1 cellular context compared by ENCODE assay signal in the genomic region with DNA sequence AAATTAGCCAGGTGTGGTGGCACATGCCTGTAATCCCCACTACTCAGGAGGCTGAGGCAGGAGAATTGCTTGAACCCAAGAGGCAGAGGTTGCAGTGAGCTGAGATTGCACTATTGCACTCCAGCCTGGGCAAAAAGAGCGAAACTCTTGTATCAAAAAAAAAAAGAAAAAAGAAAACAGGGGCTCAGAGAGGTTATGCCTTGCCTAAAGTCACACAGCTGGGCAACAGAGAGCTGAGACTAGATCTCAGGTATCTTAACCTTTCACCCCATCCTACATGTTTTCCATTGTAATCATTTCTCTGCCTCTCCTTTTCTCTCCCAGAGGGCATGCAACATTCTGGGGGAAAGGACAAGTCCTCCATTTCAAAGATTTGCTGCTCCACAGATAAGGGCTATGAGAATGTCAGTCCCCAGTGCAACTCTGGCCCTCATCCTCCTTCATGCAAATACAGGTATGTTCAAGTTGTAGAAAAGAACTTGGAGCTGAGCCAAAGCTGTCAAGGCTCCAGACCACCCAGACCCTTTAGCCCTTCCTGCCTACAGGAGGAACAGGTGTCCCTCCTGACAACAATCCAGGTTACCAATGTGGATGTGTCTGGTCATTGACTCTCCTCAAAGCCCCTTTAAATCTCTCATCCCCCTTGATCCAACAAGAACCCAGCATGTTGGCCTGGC.
TF ChIP-seq lines count a peak whose summit lies in the region.

No MANE protein-coding gene starts in this region.

TF ChIP-seq in GM23338, 12 proteins besides CTCF, POLR2A, EP300 and RAD21:
- TF ChIP-seq, protein P1, sequence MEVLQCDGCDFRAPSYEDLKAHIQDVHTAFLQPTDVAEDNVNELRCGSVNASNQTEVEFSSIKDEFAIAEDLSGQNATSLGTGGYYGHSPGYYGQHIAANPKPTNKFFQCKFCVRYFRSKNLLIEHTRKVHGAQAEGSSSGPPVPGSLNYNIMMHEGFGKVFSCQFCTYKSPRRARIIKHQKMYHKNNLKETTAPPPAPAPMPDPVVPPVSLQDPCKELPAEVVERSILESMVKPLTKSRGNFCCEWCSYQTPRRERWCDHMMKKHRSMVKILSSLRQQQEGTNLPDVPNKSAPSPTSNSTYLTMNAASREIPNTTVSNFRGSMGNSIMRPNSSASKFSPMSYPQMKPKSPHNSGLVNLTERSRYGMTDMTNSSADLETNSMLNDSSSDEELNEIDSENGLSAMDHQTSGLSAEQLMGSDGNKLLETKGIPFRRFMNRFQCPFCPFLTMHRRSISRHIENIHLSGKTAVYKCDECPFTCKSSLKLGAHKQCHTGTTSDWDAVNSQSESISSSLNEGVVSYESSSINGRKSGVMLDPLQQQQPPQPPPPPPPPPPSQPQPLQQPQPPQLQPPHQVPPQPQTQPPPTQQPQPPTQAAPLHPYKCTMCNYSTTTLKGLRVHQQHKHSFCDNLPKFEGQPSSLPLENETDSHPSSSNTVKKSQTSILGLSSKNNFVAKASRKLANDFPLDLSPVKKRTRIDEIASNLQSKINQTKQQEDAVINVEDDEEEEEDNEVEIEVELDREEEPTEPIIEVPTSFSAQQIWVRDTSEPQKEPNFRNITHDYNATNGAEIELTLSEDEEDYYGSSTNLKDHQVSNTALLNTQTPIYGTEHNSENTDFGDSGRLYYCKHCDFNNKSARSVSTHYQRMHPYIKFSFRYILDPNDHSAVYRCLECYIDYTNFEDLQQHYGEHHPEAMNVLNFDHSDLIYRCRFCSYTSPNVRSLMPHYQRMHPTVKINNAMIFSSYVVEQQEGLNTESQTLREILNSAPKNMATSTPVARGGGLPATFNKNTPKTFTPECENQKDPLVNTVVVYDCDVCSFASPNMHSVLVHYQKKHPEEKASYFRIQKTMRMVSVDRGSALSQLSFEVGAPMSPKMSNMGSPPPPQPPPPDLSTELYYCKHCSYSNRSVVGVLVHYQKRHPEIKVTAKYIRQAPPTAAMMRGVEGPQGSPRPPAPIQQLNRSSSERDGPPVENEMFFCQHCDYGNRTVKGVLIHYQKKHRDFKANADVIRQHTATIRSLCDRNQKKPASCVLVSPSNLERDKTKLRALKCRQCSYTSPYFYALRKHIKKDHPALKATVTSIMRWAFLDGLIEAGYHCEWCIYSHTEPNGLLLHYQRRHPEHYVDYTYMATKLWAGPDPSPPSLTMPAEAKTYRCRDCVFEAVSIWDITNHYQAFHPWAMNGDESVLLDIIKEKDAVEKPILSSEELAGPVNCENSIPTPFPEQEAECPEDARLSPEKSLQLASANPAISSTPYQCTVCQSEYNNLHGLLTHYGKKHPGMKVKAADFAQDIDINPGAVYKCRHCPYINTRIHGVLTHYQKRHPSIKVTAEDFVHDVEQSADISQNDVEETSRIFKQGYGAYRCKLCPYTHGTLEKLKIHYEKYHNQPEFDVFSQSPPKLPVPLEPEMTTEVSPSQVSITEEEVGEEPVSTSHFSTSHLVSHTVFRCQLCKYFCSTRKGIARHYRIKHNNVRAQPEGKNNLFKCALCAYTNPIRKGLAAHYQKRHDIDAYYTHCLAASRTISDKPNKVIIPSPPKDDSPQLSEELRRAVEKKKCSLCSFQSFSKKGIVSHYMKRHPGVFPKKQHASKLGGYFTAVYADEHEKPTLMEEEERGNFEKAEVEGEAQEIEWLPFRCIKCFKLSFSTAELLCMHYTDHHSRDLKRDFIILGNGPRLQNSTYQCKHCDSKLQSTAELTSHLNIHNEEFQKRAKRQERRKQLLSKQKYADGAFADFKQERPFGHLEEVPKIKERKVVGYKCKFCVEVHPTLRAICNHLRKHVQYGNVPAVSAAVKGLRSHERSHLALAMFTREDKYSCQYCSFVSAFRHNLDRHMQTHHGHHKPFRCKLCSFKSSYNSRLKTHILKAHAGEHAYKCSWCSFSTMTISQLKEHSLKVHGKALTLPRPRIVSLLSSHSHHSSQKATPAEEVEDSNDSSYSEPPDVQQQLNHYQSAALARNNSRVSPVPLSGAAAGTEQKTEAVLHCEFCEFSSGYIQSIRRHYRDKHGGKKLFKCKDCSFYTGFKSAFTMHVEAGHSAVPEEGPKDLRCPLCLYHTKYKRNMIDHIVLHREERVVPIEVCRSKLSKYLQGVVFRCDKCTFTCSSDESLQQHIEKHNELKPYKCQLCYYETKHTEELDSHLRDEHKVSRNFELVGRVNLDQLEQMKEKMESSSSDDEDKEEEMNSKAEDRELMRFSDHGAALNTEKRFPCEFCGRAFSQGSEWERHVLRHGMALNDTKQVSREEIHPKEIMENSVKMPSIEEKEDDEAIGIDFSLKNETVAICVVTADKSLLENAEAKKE (CRISPR knock-in tag; IDR thresholded peaks at IDR 0.05): no peak
- TF ChIP-seq EZH2phosphoT487 (IDR thresholded peaks at IDR 0.05; ENCODE audit: unreplicated experiment) (no peak), STAT1 (IDR thresholded peaks at IDR 0.05; ENCODE audit: unreplicated experiment) (no peak), NANOG (IDR thresholded peaks at IDR 0.05; ENCODE audit: borderline replicate concordance) (no peak), JUNB (IDR thresholded peaks at IDR 0.05; ENCODE audit: unreplicated experiment) (no peak), EZH2 (IDR thresholded peaks at IDR 0.05; ENCODE audit: low read depth, unreplicated experiment) (no peak), POLR2AphosphoS5 (IDR thresholded peaks at IDR 0.05; ENCODE audit: low read depth) (no peak), CREB1 (CRISPR knock-in tag; IDR thresholded peaks at IDR 0.05; ENCODE audit: low read depth) (no peak), ZNF114 (CRISPR knock-in tag; IDR thresholded peaks at IDR 0.05) (no peak), ZNF331 (CRISPR knock-in tag; IDR thresholded peaks at IDR 0.05; ENCODE audit: low read depth) (no peak)
- TF ChIP-seq, protein P2, sequence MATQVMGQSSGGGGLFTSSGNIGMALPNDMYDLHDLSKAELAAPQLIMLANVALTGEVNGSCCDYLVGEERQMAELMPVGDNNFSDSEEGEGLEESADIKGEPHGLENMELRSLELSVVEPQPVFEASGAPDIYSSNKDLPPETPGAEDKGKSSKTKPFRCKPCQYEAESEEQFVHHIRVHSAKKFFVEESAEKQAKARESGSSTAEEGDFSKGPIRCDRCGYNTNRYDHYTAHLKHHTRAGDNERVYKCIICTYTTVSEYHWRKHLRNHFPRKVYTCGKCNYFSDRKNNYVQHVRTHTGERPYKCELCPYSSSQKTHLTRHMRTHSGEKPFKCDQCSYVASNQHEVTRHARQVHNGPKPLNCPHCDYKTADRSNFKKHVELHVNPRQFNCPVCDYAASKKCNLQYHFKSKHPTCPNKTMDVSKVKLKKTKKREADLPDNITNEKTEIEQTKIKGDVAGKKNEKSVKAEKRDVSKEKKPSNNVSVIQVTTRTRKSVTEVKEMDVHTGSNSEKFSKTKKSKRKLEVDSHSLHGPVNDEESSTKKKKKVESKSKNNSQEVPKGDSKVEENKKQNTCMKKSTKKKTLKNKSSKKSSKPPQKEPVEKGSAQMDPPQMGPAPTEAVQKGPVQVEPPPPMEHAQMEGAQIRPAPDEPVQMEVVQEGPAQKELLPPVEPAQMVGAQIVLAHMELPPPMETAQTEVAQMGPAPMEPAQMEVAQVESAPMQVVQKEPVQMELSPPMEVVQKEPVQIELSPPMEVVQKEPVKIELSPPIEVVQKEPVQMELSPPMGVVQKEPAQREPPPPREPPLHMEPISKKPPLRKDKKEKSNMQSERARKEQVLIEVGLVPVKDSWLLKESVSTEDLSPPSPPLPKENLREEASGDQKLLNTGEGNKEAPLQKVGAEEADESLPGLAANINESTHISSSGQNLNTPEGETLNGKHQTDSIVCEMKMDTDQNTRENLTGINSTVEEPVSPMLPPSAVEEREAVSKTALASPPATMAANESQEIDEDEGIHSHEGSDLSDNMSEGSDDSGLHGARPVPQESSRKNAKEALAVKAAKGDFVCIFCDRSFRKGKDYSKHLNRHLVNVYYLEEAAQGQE (IDR thresholded peaks at IDR 0.05; ENCODE audit: unreplicated experiment): no peak
- TF ChIP-seq, protein P3, sequence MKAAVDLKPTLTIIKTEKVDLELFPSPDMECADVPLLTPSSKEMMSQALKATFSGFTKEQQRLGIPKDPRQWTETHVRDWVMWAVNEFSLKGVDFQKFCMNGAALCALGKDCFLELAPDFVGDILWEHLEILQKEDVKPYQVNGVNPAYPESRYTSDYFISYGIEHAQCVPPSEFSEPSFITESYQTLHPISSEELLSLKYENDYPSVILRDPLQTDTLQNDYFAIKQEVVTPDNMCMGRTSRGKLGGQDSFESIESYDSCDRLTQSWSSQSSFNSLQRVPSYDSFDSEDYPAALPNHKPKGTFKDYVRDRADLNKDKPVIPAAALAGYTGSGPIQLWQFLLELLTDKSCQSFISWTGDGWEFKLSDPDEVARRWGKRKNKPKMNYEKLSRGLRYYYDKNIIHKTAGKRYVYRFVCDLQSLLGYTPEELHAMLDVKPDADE (IDR thresholded peaks at IDR 0.05): no peak
